In genomic region chr5:11724947-11725346, GRCh38 we compare ENCODE assay signal across 19 cellular contexts.
"Had no signal": no experiment of that assay in that cellular context is flagged by ENCODE, and none has a peak within 500 bp of the region (broad histone marks: within the 10 kb centered on the region; RNA-seq: fewer than 3 reads in every experiment).

No MANE protein-coding gene starts in this region.

- H3K4me3 Mint-ChIP-seq: activated CD8-positive, alpha-beta T cell treated with anti-CD3 and anti-CD28 coated beads for 36 hours; activated naive CD8-positive, alpha-beta T cell treated with anti-CD3 and anti-CD28 coated beads, Interleukin-2, amount 10 ng/mL, durations not matched to agents 7 days and 5 days; activated T-cell treated with anti-CD3 and anti-CD28 coated beads, Interleukin-2, amount 50 U/mL, for 72 hours; memory B cell; nephron had no signal

- H3K36me3 ChIP-seq: esophagus muscularis mucosa, left lung, suprapubic skin, upper lobe of left lung, WERI-Rb-1 had no signal

- H3K4me1 Mint-ChIP-seq: activated naive CD8-positive, alpha-beta T cell treated with anti-CD3 and anti-CD28 coated beads, Interleukin-2, amount 10 ng/mL, durations not matched to agents 7 days and 5 days; memory B cell; nephron had no signal

- H3K4me1 ChIP-seq: esophagus muscularis mucosa, left lung, suprapubic skin, upper lobe of left lung had no signal

- H3K27me3 ChIP-seq: esophagus muscularis mucosa, left lung, suprapubic skin, upper lobe of left lung had no signal

- H3K27ac Mint-ChIP-seq: activated CD8-positive, alpha-beta T cell treated with anti-CD3 and anti-CD28 coated beads for 36 hours; activated naive CD8-positive, alpha-beta T cell treated with anti-CD3 and anti-CD28 coated beads, Interleukin-2, amount 10 ng/mL, durations not matched to agents 7 days and 5 days; activated T-cell treated with anti-CD3 and anti-CD28 coated beads, Interleukin-2, amount 50 U/mL, for 72 hours; memory B cell; nephron had no signal

- H3K27me3 Mint-ChIP-seq: activated CD8-positive, alpha-beta T cell treated with anti-CD3 and anti-CD28 coated beads for 36 hours; activated naive CD8-positive, alpha-beta T cell treated with anti-CD3 and anti-CD28 coated beads, Interleukin-2, amount 10 ng/mL, durations not matched to agents 7 days and 5 days; memory B cell had no signal

- H3K36me3 Mint-ChIP-seq: activated naive CD8-positive, alpha-beta T cell treated with anti-CD3 and anti-CD28 coated beads, Interleukin-2, amount 10 ng/mL, durations not matched to agents 7 days and 5 days; memory B cell had no signal

- H3K9me3 Mint-ChIP-seq: memory B cell, nephron had no signal

- H3K9me3 ChIP-seq: esophagus muscularis mucosa, left lung, suprapubic skin, upper lobe of left lung had no signal

- ATAC-seq: activated CD8-positive, alpha-beta T cell treated with anti-CD3 and anti-CD28 coated beads for 36 hours; activated T-cell treated with anti-CD3 and anti-CD28 coated beads, Interleukin-2, amount 50 U/mL, for 72 hours; left lung; stimulated activated naive CD8-positive, alpha-beta T cell treated with anti-CD3 and anti-CD28 coated beads, Interleukin-15, Interleukin-2, amounts not matched to agents 100 U/mL and 50 U/mL, for 24 hours had no signal

- DNase-seq: activated CD4-positive, alpha-beta T cell treated with anti-CD3 and anti-CD28 coated beads for 4 hours; activated CD8-positive, alpha-beta memory T cell treated with anti-CD3 and anti-CD28 coated beads, Interleukin-2, amount 50 U/mL, for 4 hours; activated CD8-positive, alpha-beta T cell treated with anti-CD3 and anti-CD28 coated beads for 36 hours; activated gamma-delta T cell treated with Interleukin-2 at 50 U/mL for 16 hours; activated naive CD8-positive, alpha-beta T cell treated with anti-CD3 and anti-CD28 coated beads, Interleukin-2, amount 10 ng/mL, durations not matched to agents 7 days and 5 days; activated T-cell treated with anti-CD3 and anti-CD28 coated beads, Interleukin-2, amount 50 U/mL, for 72 hours; anterior cingulate cortex; cerebellar nuclear complex; dermis blood vessel endothelial cell; left lung; stimulated activated CD4-positive, alpha-beta T cell treated with anti-CD3 and anti-CD28 coated beads, Interleukin-2, amount 100 ng/mL, for 48 hours; stimulated activated naive CD8-positive, alpha-beta T cell treated with anti-CD3 and anti-CD28 coated beads, Interleukin-15, Interleukin-2, amounts not matched to agents 100 U/mL and 50 U/mL, for 24 hours; T1000; upper lobe of left lung; WERI-Rb-1 had no signal

- H3K4me3 ChIP-seq: esophagus muscularis mucosa, left lung, suprapubic skin, upper lobe of left lung had no signal
